In the genomic region with DNA sequence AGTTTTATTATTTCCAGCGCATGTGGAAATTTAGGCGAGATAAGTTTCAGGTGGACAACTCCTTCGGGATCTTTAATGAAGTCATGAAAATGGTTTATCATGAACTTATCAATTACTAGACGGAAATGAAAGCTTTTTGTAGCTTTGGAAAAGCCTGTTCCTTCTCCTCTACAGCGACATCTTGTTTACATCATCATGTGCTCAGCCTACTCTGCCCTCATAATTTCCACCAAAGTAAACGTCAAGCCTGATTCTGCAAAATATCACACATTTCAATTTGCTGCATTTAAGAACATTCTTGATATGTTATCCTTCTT, we compare ENCODE assay signal across 21 cellular contexts.
DNase-seq lines count a peak whose midpoint lies in the region; ATAC-seq and TF ChIP-seq lines count a peak whose summit lies in the region.
"Had no signal": no experiment of that assay in that cellular context is flagged by ENCODE, and none has a peak within 500 bp of the region (broad histone marks: within the 10 kb centered on the region; RNA-seq: fewer than 3 reads in every experiment).

No MANE protein-coding gene starts in this region.

- H3K4me1 ChIP-seq in Peyer's patch (peaks cover 0 to 37% (median 4%) of the 10 kb centered on the region in 4 donors), duodenal mucosa (ENCODE audit: control insufficient read depth in 1 of 2, insufficient read depth in 2 of 2, low read length in 2 of 2) (peaks cover 29 to 30% of the 10 kb centered on the region in 2 donors), mucosa of descending colon (ENCODE audit: low read depth) (peaks cover 32% of the 10 kb centered on the region), stomach (peaks cover 14 to 23% (median 17%) of the 10 kb centered on the region in 4 donors), PC-3 (ENCODE audit: insufficient read depth, low read length) (peaks cover 9% of the 10 kb centered on the region)

- DNase-seq in Peyer's patch (no peak), mucosa of descending colon (no peak), stomach (no peak), DMS79 (lab: John Stamatoyannopoulos, UW) (no peak), PC-3 (no peak), Kasumi-1 (lab: John Stamatoyannopoulos, UW) (no peak)
- DNase-seq in stimulated activated CD4-positive, alpha-beta T cell treated with anti-CD3 and anti-CD28 coated beads, Interleukin-2, amount 100 ng/mL, for 48 hours = no peak
- DNase-seq: CD8-positive, alpha-beta T cell; DMS 273 treated with DMSO at 0.1 percent for 48 hours; DMS79 treated with DMSO at 0.1 percent for 48 hours; GF-D8; HCEC 1CT; MV-4-11; NCI-H1105; NCI-H2029 treated with DMSO at 0.1 percent for 48 hours; NCI-H446 treated with DMSO at 0.1 percent for 48 hours; SIG-M5 had no signal

- H3K9me3 ChIP-seq in Peyer's patch (no peaks in the 10 kb centered on the region), duodenal mucosa (ENCODE audit: control insufficient read depth in 1 of 2, low read length in 2 of 2) (no peaks in the 10 kb centered on the region), mucosa of descending colon (no peaks in the 10 kb centered on the region), stomach (no peaks in the 10 kb centered on the region), PC-3 (ENCODE audit: low read length) (no peaks in the 10 kb centered on the region)

- no peak for TF ChIP-seq CTCF in Peyer's patch (IDR thresholded peaks at IDR 0.05)
- no peak for TF ChIP-seq CTCF in mucosa of descending colon (IDR thresholded peaks at IDR 0.05)
- no peak for TF ChIP-seq CTCF in stomach (IDR thresholded peaks at IDR 0.05)
- TF ChIP-seq CTCF in PC-3 (conservative IDR thresholded peaks at IDR 0.05; ENCODE audit: low read depth, low read length) = no peak

- no peaks in the 10 kb centered on the region for H3K9me2 ChIP-seq in PC-3 (replicated peaks; ENCODE audit: low read length)

- ATAC-seq in mucosa of descending colon = peak; percentile 46
- no peak for ATAC-seq in PC-3
- ATAC-seq: CD8-positive, alpha-beta T cell; Panc1 had no signal

- H3K36me3 ChIP-seq in Peyer's patch (no peaks in the 10 kb centered on the region), duodenal mucosa (ENCODE audit: control insufficient read depth in 1 of 2, insufficient read depth in 2 of 2, low read length in 2 of 2) (no peaks in the 10 kb centered on the region), mucosa of descending colon (ENCODE audit: low read depth) (no peaks in the 10 kb centered on the region), stomach (no peaks in the 10 kb centered on the region), PC-3 (ENCODE audit: low read depth, low read length) (no peaks in the 10 kb centered on the region)

- H3K79me2 ChIP-seq in PC-3 (ENCODE audit: low read length) = no peaks in the 10 kb centered on the region

- 37 to 50% (median 49%) methylated on average over 6 of the region's 6 CpGs for WGBS in stomach, 5 donors

- POLR2A ChIA-PET in PC-3 (lab: Charles Lee; ENCODE audit: unreplicated experiment) = no interaction called here

- no peak overlapping the region for H3K4me2 ChIP-seq in PC-3 (ENCODE audit: low read length)

- no peak overlapping the region for H2AFZ ChIP-seq in PC-3 (ENCODE audit: low read length)

- no peak for TF ChIP-seq POLR2A in Peyer's patch (IDR thresholded peaks at IDR 0.05)
- no peak for TF ChIP-seq POLR2A in stomach (IDR thresholded peaks at IDR 0.05)

- no TSS peak for BruUV-seq in PC-3 (replicated peaks; lab: Mats Ljungman, UMichigan)

- H3K27ac ChIP-seq in Peyer's patch = peak overlapping the region in 3 of 4 donors; percentile 66 to 90 (median 83)
- peak overlapping the region; percentile 71 for H3K27ac ChIP-seq in duodenal mucosa (ENCODE audit: low read depth, low read length)
- H3K27ac ChIP-seq in stomach = peak overlapping the region in 3 of 5 donors; percentile 43 to 69 (median 68)
- no peak overlapping the region for H3K27ac ChIP-seq in PC-3 (ENCODE audit: low read length)
- H3K27ac ChIP-seq: C4-2B, SK-N-MC had no signal

- no peaks in the 10 kb centered on the region for H4K20me1 ChIP-seq in PC-3 (ENCODE audit: low read length)

- H3K4me3 ChIP-seq in Peyer's patch (no peak overlapping the region), duodenal mucosa (ENCODE audit: low read depth in 1 of 2, low read length in 2 of 2) (no peak overlapping the region), mucosa of descending colon (no peak overlapping the region), stomach (no peak overlapping the region), PC-3 (ENCODE audit: low read length) (no peak overlapping the region)
- H3K4me3 ChIP-seq: SK-N-MC had no signal

- TF ChIP-seq EP300 in stomach (IDR thresholded peaks at IDR 0.05) = no peak

- intact Hi-C loops in mucosa of descending colon (cut with DNase I, micrococcal nuclease) = no loop called here
- intact Hi-C loops in stomach (cut with DNase I; ENCODE audit: low total_unique reads) = no loop called here
- intact Hi-C loops in PC-3 (cut with micrococcal nuclease) = no loop called here

- peak overlapping the region in 1 of 2 donors; percentile 24 for H3K9ac ChIP-seq in duodenal mucosa (ENCODE audit: low read depth in 1 of 2, low read length in 2 of 2)
- H3K9ac ChIP-seq in PC-3 (ENCODE audit: low read length) = no peak overlapping the region

- CTCF ChIA-PET in PC-3 (lab: Charles Lee) = no interaction called here

- H3F3A ChIP-seq in PC-3 (ENCODE audit: low read length, unreplicated experiment) = no peaks in the 10 kb centered on the region

- H3K27me3 ChIP-seq in Peyer's patch (no peaks in the 10 kb centered on the region), duodenal mucosa (ENCODE audit: control insufficient read depth in 1 of 2, insufficient read depth in 2 of 2, low read length in 2 of 2) (no peaks in the 10 kb centered on the region), stomach (no peaks in the 10 kb centered on the region), PC-3 (ENCODE audit: low read length) (no peaks in the 10 kb centered on the region)
